Comparison of ENCODE assay signal across 12 cellular contexts in genomic region chr13:95565758-95566157, GRCh38. TPM values are rescaled to one million over a fixed set of nuclear protein-coding genes. Genes with fewer than 3 reads are reported as not detected.
"Had no signal": no experiment of that assay in that cellular context is flagged by ENCODE, and none has a peak within 500 bp of the region (broad histone marks: within the 10 kb centered on the region; RNA-seq: fewer than 3 reads in every experiment).

No MANE protein-coding gene starts in this region.

RNA-seq across cellular contexts. Expression of gene CLDN10, which starts 13.2 kb away (rescaled TPM):
- total RNA-seq: activated naive CD4-positive, alpha-beta T cell treated with anti-CD3 and anti-CD28 coated beads for 36 hours; activated naive CD4-positive, alpha-beta T cell treated with anti-CD3 and anti-CD28 coated beads, Interleukin-2, amount 50 U/mL, for 72 hours; activated naive CD8-positive, alpha-beta T cell treated with anti-CD3 and anti-CD28 coated beads for 36 hours; activated naive CD8-positive, alpha-beta T cell treated with anti-CD3 and anti-CD28 coated beads, Interleukin-2, amount 10 ng/mL, durations not matched to agents 7 days and 5 days; activated T-cell treated with anti-CD3 and anti-CD28 coated beads, Interleukin-2, amount 50 U/mL, for 4 hours; activated T-cell treated with anti-CD3 and anti-CD28 coated beads, Interleukin-2, amount 50 U/mL, for 72 hours; activated T-helper 1 cell treated with anti-CD3 and anti-CD28 coated beads, Interleukin-12 subunit alpha, Interleukin-12 subunit beta, Interleukin-2, Interleukin-4 antibody, amounts not matched to agents 30 ng/mL and 10 ng/mL and 1 ng/mL, durations not matched to agents 14 hours and 24 hours and 36 hours; activated T-helper 17 cell treated with anti-CD3 and anti-CD28 coated beads, Interleukin-2, amount 50 U/mL, for 72 hours; activated T-helper 2 cell treated with anti-CD3 and anti-CD28 coated beads, Interferon-gamma antibody, Interleukin-2, Interleukin-4, amounts not matched to agents 10 μg/mL and 5 μg/mL and 100 μg/mL, durations not matched to agents 14 hours and 24 hours and 36 hours; bronchial epithelial cell; cardiac septum; chondrocyte had no signal
